1 cellular context compared by ENCODE assay signal in the genomic region with DNA sequence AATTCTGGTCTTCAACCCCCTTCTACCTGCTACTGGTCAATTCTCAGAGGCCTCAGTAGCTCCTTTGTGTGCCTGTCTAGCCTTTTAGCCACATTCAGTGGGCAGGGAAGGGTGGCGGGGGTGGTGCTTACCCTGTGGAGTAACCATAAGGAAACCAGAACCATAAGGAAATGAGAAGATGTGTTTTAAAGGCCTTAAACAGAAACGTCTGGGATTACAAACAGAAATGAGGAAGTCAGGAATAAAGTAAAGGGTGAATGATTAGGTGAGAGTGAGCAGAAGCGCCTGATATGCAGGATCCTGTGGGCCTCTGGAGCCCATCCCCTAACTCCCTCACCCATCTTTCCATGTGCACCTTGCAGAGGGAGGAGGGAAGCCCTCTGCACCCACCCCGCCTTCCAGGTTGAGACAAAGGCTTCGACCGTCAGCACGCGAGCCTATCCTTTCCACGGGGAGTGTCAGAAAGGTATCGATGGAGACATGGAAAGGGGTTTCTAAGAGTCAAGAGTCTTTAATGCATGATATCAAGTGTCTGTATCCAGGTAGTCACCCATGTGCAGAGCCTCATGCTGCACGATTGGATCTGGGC.
TF ChIP-seq lines count a peak whose summit lies in the region.

No MANE protein-coding gene starts in this region.

TF ChIP-seq in GM12878, 131 proteins besides CTCF, POLR2A, EP300 and RAD21 (continued from another document):
- TF ChIP-seq, protein P1, sequence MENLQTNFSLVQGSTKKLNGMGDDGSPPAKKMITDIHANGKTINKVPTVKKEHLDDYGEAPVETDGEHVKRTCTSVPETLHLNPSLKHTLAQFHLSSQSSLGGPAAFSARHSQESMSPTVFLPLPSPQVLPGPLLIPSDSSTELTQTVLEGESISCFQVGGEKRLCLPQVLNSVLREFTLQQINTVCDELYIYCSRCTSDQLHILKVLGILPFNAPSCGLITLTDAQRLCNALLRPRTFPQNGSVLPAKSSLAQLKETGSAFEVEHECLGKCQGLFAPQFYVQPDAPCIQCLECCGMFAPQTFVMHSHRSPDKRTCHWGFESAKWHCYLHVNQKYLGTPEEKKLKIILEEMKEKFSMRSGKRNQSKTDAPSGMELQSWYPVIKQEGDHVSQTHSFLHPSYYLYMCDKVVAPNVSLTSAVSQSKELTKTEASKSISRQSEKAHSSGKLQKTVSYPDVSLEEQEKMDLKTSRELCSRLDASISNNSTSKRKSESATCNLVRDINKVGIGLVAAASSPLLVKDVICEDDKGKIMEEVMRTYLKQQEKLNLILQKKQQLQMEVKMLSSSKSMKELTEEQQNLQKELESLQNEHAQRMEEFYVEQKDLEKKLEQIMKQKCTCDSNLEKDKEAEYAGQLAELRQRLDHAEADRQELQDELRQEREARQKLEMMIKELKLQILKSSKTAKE (IDR thresholded peaks at IDR 0.05; ENCODE audit: low read depth, poor library complexity, severe bottlenecking) = no peak
- TF ChIP-seq SPI1 (IDR thresholded peaks at IDR 0.05; ENCODE audit: borderline replicate concordance, insufficient read depth, low read depth, low read length) (peak; percentile 45; the same call in 1 of the 2 replicates), RCOR1 (conservative IDR thresholded peaks at IDR 0.05; ENCODE audit: low read depth, low read length) (no peak)
